Comparison of ENCODE assay signal across 13 cellular contexts in genomic region chr14:74500417-74501134, GRCh38. TPM values are rescaled to one million over a fixed set of nuclear protein-coding genes. Genes with fewer than 3 reads are reported as not detected.
A peak's percentile ranks its signal among the peaks of the same experiment; 100 is the strongest.
DNase-seq lines count a peak whose midpoint lies in the region; ATAC-seq, FAIRE-seq and TF ChIP-seq lines count a peak whose summit lies in the region.
"Had no signal": no experiment of that assay in that cellular context is flagged by ENCODE, and none has a peak within 500 bp of the region (broad histone marks: within the 10 kb centered on the region; RNA-seq: fewer than 3 reads in every experiment).

No MANE protein-coding gene starts in this region.

- 86% methylated on average over 9 of the region's 10 CpGs for WGBS in A549 (ENCODE audit: missing lambda C conversion rate)

- no peak overlapping the region for H3K4me3 Mint-ChIP-seq in WTC11
- H3K4me3 Mint-ChIP-seq: mesothelial cell of epicardium had no signal

- no peak for TF ChIP-seq RAD21 in A549 (conservative IDR thresholded peaks at IDR 0.05 in 1 of 2, IDR thresholded peaks at IDR 0.05 in 1 of 2)

- peak overlapping the region in 1 of 2 experiments; percentile 25; a peak in 1 of 6 replicates for H3K27ac ChIP-seq in A549
- H3K27ac ChIP-seq: body of pancreas, upper lobe of right lung had no signal

- intact Hi-C loops in left colon (cut with DNase I, micrococcal nuclease): no loop called here

- H3K4me1 Mint-ChIP-seq in WTC11: peaks cover 34% of the 10 kb centered on the region

- H3K4me3 ChIP-seq in A549: no peak overlapping the region
- H3K4me3 ChIP-seq in H7 (ENCODE audit: insufficient read depth, low read depth, low read length): no peak overlapping the region
- H3K4me3 ChIP-seq: body of pancreas, smooth muscle cell, upper lobe of right lung had no signal

- DNase-seq in A549 (ENCODE audit: low read depth in 1 of 2, low spot score in 1 of 2): no peak
- peak; percentile 72 for DNase-seq in H7
- peak; percentile 58 for DNase-seq in WTC11 (ENCODE audit: low spot score)
- DNase-seq in left colon: no peak
- DNase-seq in epidermal melanocyte (ENCODE audit: insufficient read length, low spot score): no peak
- DNase-seq in iPS-NIHi11 (ENCODE audit: low spot score): no peak
- no peak for DNase-seq in inferior parietal cortex (ENCODE audit: extremely low spot score)
- DNase-seq: stimulated activated naive CD8-positive, alpha-beta T cell treated with anti-CD3 and anti-CD28 coated beads, Interleukin-15, Interleukin-2, amounts not matched to agents 100 U/mL and 50 U/mL, for 24 hours had no signal

- H3K36me3 ChIP-seq in H7 (replicated peaks; ENCODE audit: control insufficient read depth, insufficient read depth, low read length): peaks cover 1% of the 10 kb centered on the region; the same call in 1 of the 2 replicates

- no peak for TF ChIP-seq EP300 in A549 (IDR thresholded peaks at IDR 0.05)

- POLR2A ChIA-PET in A549 (lab: Yijun Ruan, JAX) (no interaction called here), WTC11 (lab: Charles Lee) (interaction anchor here (1.7 kb wide), 1 partner anchor 153 kb away, joined by 5 read pairs; the partner anchor contains the start of gene VRTN)

- H3K27ac Mint-ChIP-seq in WTC11: peak overlapping the region; percentile 91
- H3K27ac Mint-ChIP-seq: mesothelial cell of epicardium had no signal

- TF ChIP-seq POLR2A in A549 (IDR thresholded peaks at IDR 0.05; ENCODE audit: low read length): no peak

- no peaks in the 10 kb centered on the region for H3K27me3 Mint-ChIP-seq in WTC11 (ENCODE audit: low read depth)

- peaks cover 3% of the 10 kb centered on the region; the same call in 1 of the 2 replicates for H3K36me3 Mint-ChIP-seq in WTC11
- H3K36me3 Mint-ChIP-seq: mesothelial cell of epicardium had no signal

- ATAC-seq in A549: peak; percentile 3 to 47; a peak in 4 of 6 replicates
- ATAC-seq in WTC11: peak; percentile 70
- ATAC-seq in left colon: peak; percentile 6
- ATAC-seq: stimulated activated naive CD8-positive, alpha-beta T cell treated with anti-CD3 and anti-CD28 coated beads, Interleukin-15, Interleukin-2, amounts not matched to agents 100 U/mL and 50 U/mL, for 24 hours had no signal

- H3K9me3 ChIP-seq in A549: no peaks in the 10 kb centered on the region
- H3K9me3 ChIP-seq: body of pancreas, upper lobe of right lung had no signal

- no peak for FAIRE-seq in A549 (lab: Jason Lieb, UNC)
- FAIRE-seq: GM19239 had no signal

- CTCF ChIA-PET in A549 (lab: Yijun Ruan, JAX): interaction anchor here (0.8 to 6.8 kb wide), 22 partner anchors 8 to 130 kb away, joined by 3 to 62 read pairs (median 4); partner anchors contain the start of genes ISCA2, LTBP2 and NPC2
- CTCF ChIA-PET in WTC11 (lab: Charles Lee): interaction anchor here (0.6 to 4.3 kb wide), 22 partner anchors 7 to 244 kb away, joined by 3 to 58 read pairs (median 4); partner anchors contain the start of genes ISCA2, LTBP2 and NPC2

- peaks cover 12% of the 10 kb centered on the region; the same call in 2 of the 3 replicates for H3K4me1 ChIP-seq in A549
- H3K4me1 ChIP-seq: body of pancreas, upper lobe of right lung had no signal

- TF ChIP-seq CTCF in A549 (IDR thresholded peaks at IDR 0.05) (no peak), WTC11 (IDR thresholded peaks at IDR 0.05) (no peak)

- H3K4me2 ChIP-seq in A549: no peak overlapping the region
- H3K4me2 ChIP-seq: smooth muscle cell had no signal

- H3K27me3 ChIP-seq in H7 (ENCODE audit: control insufficient read depth, insufficient read depth, low read length): no peaks in the 10 kb centered on the region
- H3K27me3 ChIP-seq: body of pancreas, upper lobe of right lung had no signal

- H3K9me3 Mint-ChIP-seq in WTC11: no peaks in the 10 kb centered on the region
- H3K9me3 Mint-ChIP-seq: mesothelial cell of epicardium had no signal

TF ChIP-seq in A549, 52 proteins besides CTCF, POLR2A, EP300 and RAD21 (continues in another document):
- TF ChIP-seq TFCP2L1 (CRISPR knock-in tag; IDR thresholded peaks at IDR 0.05) (no peak), MAX (IDR thresholded peaks at IDR 0.05) (no peak), HOXA7 (CRISPR knock-in tag; IDR thresholded peaks at IDR 0.05) (no peak), HOXB13 (CRISPR knock-in tag; IDR thresholded peaks at IDR 0.05; ENCODE audit: low read depth) (no peak), E2F6 (IDR thresholded peaks at IDR 0.05; ENCODE audit: borderline replicate concordance, low read depth) (no peak), ZNF302 (CRISPR knock-in tag; IDR thresholded peaks at IDR 0.05) (no peak), SREBF2 (IDR thresholded peaks at IDR 0.05) (no peak), EHMT2 (IDR thresholded peaks at IDR 0.05; ENCODE audit: low read depth) (no peak), PHF8 (IDR thresholded peaks at IDR 0.05; ENCODE audit: borderline replicate concordance, low read depth) (no peak), HDAC2 (IDR thresholded peaks at IDR 0.05) (no peak), NFE2L2 (conservative IDR thresholded peaks at IDR 0.05; ENCODE audit: low read length) (no peak), RFX5 (IDR thresholded peaks at IDR 0.05) (no peak)

TF ChIP-seq in WTC11, 78 proteins besides CTCF, POLR2A, EP300 and RAD21:
- TF ChIP-seq ETV6 (CRISPR knock-in tag; IDR thresholded peaks at IDR 0.05): peak; percentile 13; the same call in 1 of the 2 replicates
- TF ChIP-seq ZBTB21 (CRISPR knock-in tag; IDR thresholded peaks at IDR 0.05; ENCODE audit: borderline replicate concordance): no peak
- no peak for TF ChIP-seq SMAD4 (CRISPR knock-in tag; IDR thresholded peaks at IDR 0.05)
- TF ChIP-seq ZNF425 (CRISPR knock-in tag; conservative IDR thresholded peaks at IDR 0.05): no peak
- peak; percentile 66; the same call in 1 of the 2 replicates for TF ChIP-seq ZNF423 (CRISPR knock-in tag; IDR thresholded peaks at IDR 0.05)
- 0 out of 2 replicates have a peak, but pooled peaks have one; percentile 1 for TF ChIP-seq ZNF121 (CRISPR knock-in tag; IDR thresholded peaks at IDR 0.05)

RNA-seq across cellular contexts. Expression of gene ISCA2, which starts 7.0 kb away (rescaled TPM):
- polyA plus RNA-seq in A549 (2011; rRNA removed) (38.8 and 49.3 TPM in 2 replicates), A549 (2017; fragmentation: RNase III; extraction: RNeasy Plus Mini Kit Qiagen cat#74134 plus additional on column Dnase treatment) (41.3 to 48.8 TPM (median 45.8 TPM) in 3 replicates)
- polyA plus RNA-seq in A549 (2012; cell fraction: cytosol; rRNA removed): 35.2 and 36.4 TPM in 2 replicates
- polyA plus RNA-seq in A549 (2012; cell fraction: nucleus; rRNA removed): 8.7 and 10.9 TPM in 2 replicates
- 6.5 and 6.9 TPM in 2 replicates for polyA minus RNA-seq in A549 (2011; rRNA and poly(A)+ RNA removed)
- total RNA-seq in H7 (2014; rRNA removed; shearing (Covaris generic)): 44.5 and 45.3 TPM in 2 replicates
- total RNA-seq in WTC11 (2021) (49.1 to 50.6 TPM (median 50.1 TPM) in 3 replicates), left colon (10 to 100 TPM; 30.6 to 35.2 TPM)

RNA-seq across cellular contexts. Expression of gene NPC2, which starts 7.5 kb away (rescaled TPM):
- polyA plus RNA-seq in A549 (2011; rRNA removed) (97.7 and 124 TPM in 2 replicates), A549 (2017; fragmentation: RNase III; extraction: RNeasy Plus Mini Kit Qiagen cat#74134 plus additional on column Dnase treatment) (345 to 465 TPM (median 457 TPM) in 3 replicates)
- 284 and 295 TPM in 2 replicates for polyA plus RNA-seq in A549 (2012; cell fraction: cytosol; rRNA removed)
- polyA plus RNA-seq in A549 (2012; cell fraction: nucleus; rRNA removed): 193 and 247 TPM in 2 replicates
- 67.1 and 90.8 TPM in 2 replicates for polyA minus RNA-seq in A549 (2011; rRNA and poly(A)+ RNA removed)
- total RNA-seq in H7 (2014; rRNA removed; shearing (Covaris generic)): 144 and 156 TPM in 2 replicates
- total RNA-seq in WTC11 (2021) (139 to 155 TPM (median 150 TPM) in 3 replicates), left colon (100 to 1,000 TPM; 144 to 235 TPM)

Comparison
In these comparisons a context has a peak if more than half of its experiments do, and no peak if none do; other contexts are left out.
1. ATAC-seq: peak in every context shown above with its lines; median percentile 70 in WTC11; 25 in A549; 6 in left colon.
2. DNase-seq: peak in H7 (single experiment) and WTC11 (single experiment); none in A549 (0 of 2), left colon (0 of 2), epidermal melanocyte (single experiment), iPS-NIHi11 (single experiment) and inferior parietal cortex (single experiment).